30 cellular contexts compared by ENCODE assay signal in the genomic region with DNA sequence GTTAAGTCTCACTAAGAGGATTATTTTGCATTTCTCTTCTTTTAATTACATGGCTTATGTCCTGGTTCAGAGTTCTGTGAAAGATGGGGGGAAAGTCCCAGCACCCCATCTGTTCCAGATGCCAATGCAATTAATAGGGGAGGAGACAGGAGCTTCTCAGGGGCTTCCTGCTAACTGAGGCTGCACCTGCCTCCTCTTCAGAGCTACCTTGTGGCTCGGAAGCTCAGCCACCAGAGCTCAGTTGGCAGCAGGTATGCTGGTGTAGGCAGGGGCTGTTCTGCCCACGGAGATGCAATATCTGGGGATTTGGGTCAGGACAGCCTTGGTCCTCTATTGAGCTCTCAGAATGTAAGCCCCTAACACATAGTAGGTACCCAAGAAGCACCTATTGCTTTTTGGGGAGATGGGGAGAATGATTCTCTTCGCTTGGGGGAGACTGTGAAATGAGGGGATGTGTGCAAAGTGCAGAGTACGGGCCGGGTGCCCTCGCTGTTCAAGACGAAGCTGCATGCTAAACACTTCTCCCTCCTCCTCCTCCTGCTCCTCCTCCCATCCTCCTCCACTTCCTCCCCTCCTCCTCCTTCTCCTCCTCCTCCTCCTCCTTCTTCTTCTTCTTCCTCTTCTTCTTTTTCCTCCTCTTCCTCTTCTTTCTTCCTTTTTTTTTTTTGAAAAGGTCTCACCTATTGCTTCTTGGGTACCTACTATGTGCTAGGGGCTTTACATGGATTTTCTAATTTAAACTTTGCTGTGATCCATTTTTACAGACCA.
DNase-seq lines count a peak whose midpoint lies in the region; ATAC-seq and TF ChIP-seq lines count a peak whose summit lies in the region.
"Had no signal": no experiment of that assay in that cellular context is flagged by ENCODE, and none has a peak within 500 bp of the region (broad histone marks: within the 10 kb centered on the region; RNA-seq: fewer than 3 reads in every experiment).

No MANE protein-coding gene starts in this region.

- H3K9ac ChIP-seq in H9 (ENCODE audit: extremely low read depth, insufficient read length, low read length), result no peak overlapping the region

- H3K14ac ChIP-seq in H9 (ENCODE audit: insufficient read depth, low read length), result no peak overlapping the region

- no peaks in the 10 kb centered on the region for H3K79me1 ChIP-seq in H9 (ENCODE audit: insufficient read depth, low read depth, low read length, poor library complexity, severe bottlenecking)

- peaks cover 3% of the 10 kb centered on the region for H4K20me1 ChIP-seq in H9 (ENCODE audit: control insufficient read depth, insufficient read depth, insufficient read length)

- H3K9me3 Mint-ChIP-seq in H9, result no peaks in the 10 kb centered on the region
- no peaks in the 10 kb centered on the region for H3K9me3 Mint-ChIP-seq in osteocyte (ENCODE audit: unreplicated experiment)
- H3K9me3 Mint-ChIP-seq: activated T-helper 1 cell treated with anti-CD3 and anti-CD28 coated beads, Interleukin-12 subunit alpha, Interleukin-12 subunit beta, Interleukin-2, Interleukin-4 antibody, amounts not matched to agents 30 ng/mL and 10 ng/mL and 1 ng/mL, durations not matched to agents 14 hours and 24 hours and 36 hours; T-helper 1 cell treated with Interleukin-12 subunit alpha and Interleukin-12 subunit beta and Interleukin-4 antibody, amounts not matched to agents 30 μg/mL and 1 μg/mL, for 36 hours had no signal

- CTCF ChIA-PET in GM10248 (lab: Yijun Ruan, JAX), result no interaction called here

- H2AFZ ChIP-seq in H9 (ENCODE audit: low read length), result no peak overlapping the region

- no peaks in the 10 kb centered on the region for H3K36me3 Mint-ChIP-seq in H9 (ENCODE audit: insufficient read depth in 1 of 3, low read depth in 3 of 3)
- no peaks in the 10 kb centered on the region for H3K36me3 Mint-ChIP-seq in T-helper 17 cell (ENCODE audit: low read depth)
- no peaks in the 10 kb centered on the region for H3K36me3 Mint-ChIP-seq in osteocyte (ENCODE audit: unreplicated experiment)
- H3K36me3 Mint-ChIP-seq: activated naive CD4-positive, alpha-beta T cell treated with anti-CD3 and anti-CD28 coated beads, Interleukin-2, amount 50 U/mL, for 24 hours; CD4-positive, alpha-beta memory T cell; naive thymus-derived CD4-positive, alpha-beta T cell had no signal

- DNase-seq in NCI-H2107 treated with DMSO at 0.1 percent for 48 hours (lab: John Stamatoyannopoulos, UW; ENCODE audit: unreplicated experiment) (peak; percentile 17), NCI-H2107 (lab: John Stamatoyannopoulos, UW) (no peak), H9 (peak; percentile 9), T-helper 17 cell (no peak), osteocyte (ENCODE audit: extremely low spot score, unreplicated experiment) (peak; percentile 53), GM10248 (ENCODE audit: extremely low spot score) (no peak), cerebellar nuclear complex (lab: John Stamatoyannopoulos, UW) (no peak)
- DNase-seq: activated CD4-positive, alpha-beta T cell treated with anti-CD3 and anti-CD28 coated beads for 4 hours; AML-193; CD4-positive, alpha-beta memory T cell; DMS53; effector CD4-positive, alpha-beta T cell; GDM1; HCEC 1CT; KG1; left ventricle myocardium superior; MM.1S; NCI-H1436 treated with DMSO at 0.1 percent for 48 hours; NCI-H526 treated with DMSO at 0.1 percent for 48 hours; nucleus accumbens; stimulated activated CD4-positive, alpha-beta T cell treated with anti-CD3 and anti-CD28 coated beads, Interleukin-2, amount 100 ng/mL, for 24 hours; transverse colon had no signal

- no peak overlapping the region for H2BK5ac ChIP-seq in H9 (ENCODE audit: insufficient read length, low read length)

- H3K23me2 ChIP-seq in H9 (ENCODE audit: insufficient read length, low read depth, low read length, poor library complexity, severe bottlenecking), result no peaks in the 10 kb centered on the region

- H3K23ac ChIP-seq in H9 (ENCODE audit: insufficient read length, low read depth, low read length), result no peak overlapping the region

- H3K56ac ChIP-seq in H9 (ENCODE audit: insufficient read length, low read depth, low read length), result no peak overlapping the region

- H3K4me2 ChIP-seq in H9 (ENCODE audit: insufficient read depth, insufficient read length, low read length), result no peak overlapping the region
- H3K4me2 ChIP-seq: A549, smooth muscle cell had no signal

- H4K5ac ChIP-seq in H9 (ENCODE audit: insufficient read length, low read depth, low read length), result no peak overlapping the region

- no peaks in the 10 kb centered on the region for H3K79me2 ChIP-seq in H9 (ENCODE audit: insufficient read depth, low read length)

- H3K4me3 Mint-ChIP-seq in H9, result no peak overlapping the region
- peak overlapping the region; percentile 25 for H3K4me3 Mint-ChIP-seq in T-helper 17 cell
- no peak overlapping the region for H3K4me3 Mint-ChIP-seq in osteocyte (ENCODE audit: unreplicated experiment)
- H3K4me3 Mint-ChIP-seq: activated naive CD4-positive, alpha-beta T cell treated with anti-CD3 and anti-CD28 coated beads, Interleukin-2, amount 50 U/mL, for 24 hours; activated T-helper 1 cell treated with anti-CD3 and anti-CD28 coated beads, Interleukin-12 subunit alpha, Interleukin-12 subunit beta, Interleukin-2, Interleukin-4 antibody, amounts not matched to agents 30 ng/mL and 10 ng/mL and 1 ng/mL, durations not matched to agents 14 hours and 24 hours and 36 hours; CD4-positive, alpha-beta memory T cell; naive thymus-derived CD4-positive, alpha-beta T cell; T-helper 1 cell treated with Interleukin-12 subunit alpha and Interleukin-12 subunit beta and Interleukin-4 antibody, amounts not matched to agents 30 μg/mL and 1 μg/mL, for 36 hours had no signal

- no peak overlapping the region for H3K4ac ChIP-seq in H9 (ENCODE audit: low read depth, low read length)

- POLR2A ChIA-PET in GM10248 (lab: Yijun Ruan, JAX), result no interaction called here

- H3K27ac Mint-ChIP-seq in H9, result no peak overlapping the region
- H3K27ac Mint-ChIP-seq in T-helper 17 cell, result no peak overlapping the region
- H3K27ac Mint-ChIP-seq in osteocyte (ENCODE audit: unreplicated experiment), result no peak overlapping the region
- H3K27ac Mint-ChIP-seq: activated naive CD4-positive, alpha-beta T cell treated with anti-CD3 and anti-CD28 coated beads, Interleukin-2, amount 50 U/mL, for 24 hours; activated T-helper 1 cell treated with anti-CD3 and anti-CD28 coated beads, Interleukin-12 subunit alpha, Interleukin-12 subunit beta, Interleukin-2, Interleukin-4 antibody, amounts not matched to agents 30 ng/mL and 10 ng/mL and 1 ng/mL, durations not matched to agents 14 hours and 24 hours and 36 hours; CD4-positive, alpha-beta memory T cell; T-helper 1 cell treated with Interleukin-12 subunit alpha and Interleukin-12 subunit beta and Interleukin-4 antibody, amounts not matched to agents 30 μg/mL and 1 μg/mL, for 36 hours had no signal

- no peak overlapping the region for H4K8ac ChIP-seq in H9 (replicated peaks; ENCODE audit: insufficient read length, low read depth, low read length)

- no peak overlapping the region for H2BK15ac ChIP-seq in H9 (ENCODE audit: low read depth, low read length)

- H3K27me3 ChIP-seq in H9 (ENCODE audit: insufficient read depth, low read length), result no peaks in the 10 kb centered on the region

- H4K91ac ChIP-seq in H9 (ENCODE audit: insufficient read length, low read depth, low read length), result no peak overlapping the region

- no peak overlapping the region for H2BK12ac ChIP-seq in H9 (ENCODE audit: insufficient read length, low read depth, low read length)

- H3K9me3 ChIP-seq in H9 (ENCODE audit: control insufficient read depth, low read depth, low read length) (no peaks in the 10 kb centered on the region), T-helper 17 cell (ENCODE audit: control insufficient read depth, low read length, poor library complexity, severe bottlenecking) (no peaks in the 10 kb centered on the region)
- H3K9me3 ChIP-seq: A549, transverse colon had no signal

- H2BK120ac ChIP-seq in H9 (ENCODE audit: low read depth, low read length, poor library complexity, severe bottlenecking), result no peak overlapping the region

- H3T11ph ChIP-seq in H9 (ENCODE audit: low read length), result no peak overlapping the region

- H3K27me3 Mint-ChIP-seq in H9 (ENCODE audit: low read depth) (peaks cover 11% of the 10 kb centered on the region), T-helper 17 cell (peaks cover 45% of the 10 kb centered on the region), osteocyte (ENCODE audit: unreplicated experiment) (peaks cover 8% of the 10 kb centered on the region)
- H3K27me3 Mint-ChIP-seq: activated naive CD4-positive, alpha-beta T cell treated with anti-CD3 and anti-CD28 coated beads, Interleukin-2, amount 50 U/mL, for 24 hours had no signal

- H3K27ac ChIP-seq in H9 (ENCODE audit: insufficient read length, low read depth, low read length), result no peak overlapping the region
- H3K27ac ChIP-seq: A549, breast epithelium, transverse colon had no signal

- no peaks in the 10 kb centered on the region for H3K4me1 ChIP-seq in H9 (ENCODE audit: insufficient read depth, low read length)
- H3K4me1 ChIP-seq: A549, breast epithelium, transverse colon had no signal

- H3K4me1 Mint-ChIP-seq in H9 (peaks cover 16 to 24% of the 10 kb centered on the region in 2 experiments), T-helper 17 cell (peaks cover 5% of the 10 kb centered on the region), osteocyte (ENCODE audit: unreplicated experiment) (no peaks in the 10 kb centered on the region)
- H3K4me1 Mint-ChIP-seq: activated naive CD4-positive, alpha-beta T cell treated with anti-CD3 and anti-CD28 coated beads, Interleukin-2, amount 50 U/mL, for 24 hours; CD4-positive, alpha-beta memory T cell; naive thymus-derived CD4-positive, alpha-beta T cell had no signal

- H3K18ac ChIP-seq in H9 (ENCODE audit: insufficient read length, low read depth, low read length), result no peak overlapping the region

- TF ChIP-seq CTCF in H9 (conservative IDR thresholded peaks at IDR 0.05) (no peak), osteocyte (IDR thresholded peaks at IDR 0.05) (no peak), GM10248 (IDR thresholded peaks at IDR 0.05; ENCODE audit: control extremely low read depth, extremely low read depth, low read depth, missing control alignments) (no peak)

- ATAC-seq in T-helper 17 cell, result no peak
- no peak for ATAC-seq in HG03135 (IDR thresholded peaks at IDR 0.05; ENCODE audit: unreplicated experiment)
- ATAC-seq: A549; left ventricle myocardium superior; naive thymus-derived CD4-positive, alpha-beta T cell had no signal

- WGBS in H9 (ENCODE audit: extremely low coverage, insufficient read length, low lambda C conversion rate), result no CpG with 5 or more reads among the region's 7 CpGs

- no peak overlapping the region for H2BK20ac ChIP-seq in H9 (ENCODE audit: low read depth, low read length, poor library complexity, severe bottlenecking)

- no peak overlapping the region for H2AK5ac ChIP-seq in H9 (ENCODE audit: insufficient read length, low read length)

Comparison
In these comparisons a context has a peak if more than half of its experiments do, and no peak if none do; other contexts are left out.
1. DNase-seq: peak in NCI-H2107 treated with DMSO at 0.1 percent for 48 hours (single experiment), H9 (single experiment) and osteocyte (single experiment); none in NCI-H2107 (single experiment), T-helper 17 cell (0 of 3), GM10248 (single experiment) and cerebellar nuclear complex (0 of 2).